ENCODE assay signal across 5 cellular contexts in genomic region chr18:14503691-14504090, GRCh38. TPM values are rescaled to one million over a fixed set of nuclear protein-coding genes. Genes with fewer than 3 reads are reported as not detected.
"Had no signal": no experiment of that assay in that cellular context is flagged by ENCODE, and none has a peak within 500 bp of the region (broad histone marks: within the 10 kb centered on the region; RNA-seq: fewer than 3 reads in every experiment).

No MANE protein-coding gene starts in this region.

RNA-seq across cellular contexts. Expression of gene POTEC, which starts 39.7 kb away (rescaled TPM):
- total RNA-seq: GM23248, GM23338, H7, H9, HFFc6 had no signal
